ENCODE assay signal across 2 cellular contexts in genomic region chr15:94230886-94231727, GRCh38.
TF ChIP-seq lines count a peak whose summit lies in the region.

Gene MCTP2, plus strand, starts transcription at chr15:94231561. Its CDS starts 66,705 bp downstream, at chr15:94298266.

TF ChIP-seq in WTC11, 78 proteins besides CTCF, POLR2A, EP300 and RAD21 (continued from another document):
- TF ChIP-seq PRDM15 (CRISPR knock-in tag; IDR thresholded peaks at IDR 0.05) (no peak), HMGXB4 (CRISPR knock-in tag; IDR thresholded peaks at IDR 0.05) (0 out of 2 replicates have a peak, but pooled peaks have one; percentile 46), IRF2 (CRISPR knock-in tag; IDR thresholded peaks at IDR 0.05; ENCODE audit: borderline replicate concordance, low read depth) (no peak)

TF ChIP-seq in HepG2, 621 proteins besides CTCF, POLR2A, EP300 and RAD21 (continued from another document and continues in another):
- TF ChIP-seq AKNA (CRISPR knock-in tag; IDR thresholded peaks at IDR 0.05; ENCODE audit: borderline replicate concordance) (no peak), ETV6 (CRISPR knock-in tag; conservative IDR thresholded peaks at IDR 0.05) (no peak), SSRP1 (CRISPR knock-in tag; IDR thresholded peaks at IDR 0.05) (no peak), GABPA (IDR thresholded peaks at IDR 0.05; ENCODE audit: low read depth, low read length) (peak; percentile 32; the same call in 1 of the 2 replicates), GABPA (CRISPR knock-in tag; IDR thresholded peaks at IDR 0.05; ENCODE audit: low read depth) (no peak), TP53 (CRISPR knock-in tag; conservative IDR thresholded peaks at IDR 0.05) (no peak), ZFP91 (CRISPR knock-in tag; IDR thresholded peaks at IDR 0.05; ENCODE audit: borderline replicate concordance) (peak; percentile 77; the same call in 1 of the 2 replicates), HMG20B (CRISPR knock-in tag; conservative IDR thresholded peaks at IDR 0.05) (no peak), GTF2F1 (IDR thresholded peaks at IDR 0.05; ENCODE audit: low read length) (no peak), CSRNP1 (CRISPR knock-in tag; IDR thresholded peaks at IDR 0.05) (no peak), TGIF2 (CRISPR knock-in tag; IDR thresholded peaks at IDR 0.05) (no peak), HOXD1 (CRISPR knock-in tag; IDR thresholded peaks at IDR 0.05) (no peak), ZNF775 (CRISPR knock-in tag; IDR thresholded peaks at IDR 0.05; ENCODE audit: borderline replicate concordance) (no peak), ZEB1 (IDR thresholded peaks at IDR 0.05; ENCODE audit: insufficient replicate concordance, low read depth) (peak; percentile 98), CERS6 (CRISPR knock-in tag; IDR thresholded peaks at IDR 0.05) (no peak), ZNF660 (CRISPR knock-in tag; IDR thresholded peaks at IDR 0.05; ENCODE audit: borderline replicate concordance, low read depth) (no peak), ATF4 (CRISPR knock-in tag; IDR thresholded peaks at IDR 0.05) (no peak), ZMYM4 (CRISPR knock-in tag; IDR thresholded peaks at IDR 0.05) (peak; percentile 66), ZNF710 (CRISPR knock-in tag; IDR thresholded peaks at IDR 0.05; ENCODE audit: borderline replicate concordance) (no peak), BATF2 (CRISPR knock-in tag; IDR thresholded peaks at IDR 0.05) (no peak), ARID5B (CRISPR knock-in tag; IDR thresholded peaks at IDR 0.05) (peak; percentile 31; the same call in 1 of the 2 replicates), POLR2G (IDR thresholded peaks at IDR 0.05; ENCODE audit: low read depth, low read length) (peak; percentile 59), YEATS4 (CRISPR knock-in tag; IDR thresholded peaks at IDR 0.05; ENCODE audit: borderline replicate concordance) (0 out of 2 replicates have a peak, but pooled peaks have one; percentile 36), ZNF788 (CRISPR knock-in tag; IDR thresholded peaks at IDR 0.05; ENCODE audit: borderline replicate concordance) (no peak), KAT8 (CRISPR knock-in tag; IDR thresholded peaks at IDR 0.05) (0 out of 2 replicates have a peak, but pooled peaks have one; percentile 21), HMGXB4 (CRISPR knock-in tag; IDR thresholded peaks at IDR 0.05; ENCODE audit: borderline replicate concordance in 1 of 2, low read depth in 1 of 2) (peak in 1 of 2 experiments; percentile 53; a peak in 1 of 4 replicates), ZFP36 (IDR thresholded peaks at IDR 0.05; ENCODE audit: borderline replicate concordance, low read depth, low read length, partially characterized antibody) (no peak), CEBPG (CRISPR knock-in tag; IDR thresholded peaks at IDR 0.05) (no peak), ZNF614 (CRISPR knock-in tag; IDR thresholded peaks at IDR 0.05; ENCODE audit: borderline replicate concordance) (no peak), ZNF598 (CRISPR knock-in tag; IDR thresholded peaks at IDR 0.05; ENCODE audit: borderline replicate concordance) (0 out of 2 replicates have a peak, but pooled peaks have one; percentile 41), ZNF597 (CRISPR knock-in tag; IDR thresholded peaks at IDR 0.05) (no peak), RXRA (CRISPR knock-in tag; IDR thresholded peaks at IDR 0.05) (peak; percentile 18; the same call in 1 of the 2 replicates), MLX (CRISPR knock-in tag; IDR thresholded peaks at IDR 0.05) (no peak), KDM5B (CRISPR knock-in tag; IDR thresholded peaks at IDR 0.05; ENCODE audit: borderline replicate concordance) (0 out of 2 replicates have a peak, but pooled peaks have one; percentile 38)
